ENCODE assay signal across 8 cellular contexts in genomic region chr17:76104140-76104895, GRCh38. TPM values are rescaled to one million over a fixed set of nuclear protein-coding genes. Genes with fewer than 3 reads are reported as not detected.
DNase-seq lines count a peak whose midpoint lies in the region; ATAC-seq and TF ChIP-seq lines count a peak whose summit lies in the region.

No MANE protein-coding gene starts in this region.

- peak overlapping the region; percentile 97 for H3K27ac Mint-ChIP-seq in WTC11

- POLR2A ChIA-PET in HCT116 (lab: Charles Lee) (interaction anchor here (0.6 to 2.6 kb wide), 9 partner anchors 10 to 170 kb away, joined by 3 to 10 read pairs (median 3); partner anchors contain the start of gene EVPL), WTC11 (lab: Charles Lee) (interaction anchor here (0.9 kb wide), 1 partner anchor 458 kb away, joined by 3 read pairs; no protein-coding TSS in a partner anchor)

- 95% methylated on average over 29 of the region's 29 CpGs for WGBS in smooth muscle cell (ENCODE audit: low lambda C conversion rate)

- H3K36me3 ChIP-seq in HCT116 (ENCODE audit: control insufficient read depth in 1 of 2, insufficient read depth in 2 of 2, low read length in 2 of 2): peaks cover 18 to 19% of the 10 kb centered on the region in 2 experiments; a peak in 3 of 4 replicates
- H3K36me3 ChIP-seq in right atrium auricular region: peaks cover 25% of the 10 kb centered on the region
- no peaks in the 10 kb centered on the region for H3K36me3 ChIP-seq in smooth muscle cell (ENCODE audit: low read depth)

- no peaks in the 10 kb centered on the region for H3K9me3 Mint-ChIP-seq in WTC11

- H3F3A ChIP-seq in smooth muscle cell (ENCODE audit: low read depth): no peaks in the 10 kb centered on the region

- H3K4me3 Mint-ChIP-seq in WTC11: peak overlapping the region; percentile 88

- H3K36me3 Mint-ChIP-seq in WTC11: peaks cover 21% of the 10 kb centered on the region

- H3K4me1 ChIP-seq in HCT116 (ENCODE audit: control insufficient read depth in 1 of 2, insufficient read depth in 2 of 2, low read length in 2 of 2) (peaks cover 12 to 26% of the 10 kb centered on the region in 2 experiments), right atrium auricular region (peaks cover 0 to 17% of the 10 kb centered on the region in 2 donors), smooth muscle cell (ENCODE audit: low read depth) (peaks cover 21% of the 10 kb centered on the region)

- H3K4me1 Mint-ChIP-seq in WTC11: peaks cover 28% of the 10 kb centered on the region

- H2AFZ ChIP-seq in HCT116 (ENCODE audit: low read depth, low read length, poor library complexity, severe bottlenecking): no peak overlapping the region
- H2AFZ ChIP-seq in smooth muscle cell (ENCODE audit: low read depth): peak overlapping the region; percentile 88

- CTCF ChIA-PET in HCT116 (lab: Charles Lee): interaction anchor here (1.0 to 3.1 kb wide), 5 partner anchors 10 to 175 kb away, joined by 3 to 17 read pairs (median 5); no protein-coding TSS in a partner anchor
- CTCF ChIA-PET in WTC11 (lab: Charles Lee): interaction anchor here (1.0 to 3.0 kb wide), 8 partner anchors 17 to 199 kb away, joined by 3 to 19 read pairs (median 4); no protein-coding TSS in a partner anchor

- H3K27me3 Mint-ChIP-seq in WTC11 (ENCODE audit: low read depth): no peaks in the 10 kb centered on the region; the same call in 1 of the 2 replicates

- H3K9me2 ChIP-seq in HCT116 (ENCODE audit: insufficient read depth): no peaks in the 10 kb centered on the region

- TSS peak; percentile 97 for BruUV-seq in HCT116 (replicated peaks; lab: Mats Ljungman, UMichigan)

- H4K20me1 ChIP-seq in HCT116 (ENCODE audit: insufficient read depth): no peaks in the 10 kb centered on the region
- H4K20me1 ChIP-seq in smooth muscle cell (ENCODE audit: low read depth): no peaks in the 10 kb centered on the region

- DNase-seq in HCT116 (ENCODE audit: low read depth, low spot score): no peak
- DNase-seq in WTC11 (ENCODE audit: low spot score): no peak
- no peak for DNase-seq in right atrium auricular region (ENCODE audit: low spot score)
- no peak for DNase-seq in smooth muscle cell (lab: John Stamatoyannopoulos, UW; ENCODE audit: unreplicated experiment)
- no peak for DNase-seq in epidermal melanocyte (ENCODE audit: insufficient read length, low spot score)
- no peak for DNase-seq in stimulated activated naive CD4-positive, alpha-beta T cell (lab: John Stamatoyannopoulos, UW)
- DNase-seq in pons (ENCODE audit: low spot score): no peak
- DNase-seq in NCI-H2227 (lab: John Stamatoyannopoulos, UW; ENCODE audit: unreplicated experiment): no peak

- H3K4me3 ChIP-seq in HCT116 (replicated peaks in 1 of 2; ENCODE audit: low read depth in 1 of 2, low read length in 2 of 2) (peak overlapping the region; percentile 78 to 95), right atrium auricular region (peak overlapping the region; percentile 68 to 74), smooth muscle cell (peak overlapping the region; percentile 76)

- no peak for ATAC-seq in HCT116
- ATAC-seq in WTC11: peak; percentile 27; the same call in 1 of the 2 replicates

- H3K27me3 ChIP-seq in HCT116 (ENCODE audit: insufficient read depth, low read length) (no peaks in the 10 kb centered on the region), right atrium auricular region (no peaks in the 10 kb centered on the region), smooth muscle cell (ENCODE audit: low read depth) (no peaks in the 10 kb centered on the region)

- peak overlapping the region; percentile 85 for H3K4me2 ChIP-seq in HCT116 (ENCODE audit: low read length)
- H3K4me2 ChIP-seq in smooth muscle cell: peak overlapping the region; percentile 94

- TF ChIP-seq RAD21 in HCT116 (IDR thresholded peaks at IDR 0.05; ENCODE audit: low read depth): no peak

- RAD21 ChIA-PET in HCT116 (lab: Charles Lee; ENCODE audit: low non-redundant PET in 1 of 2, low total read pairs in 2 of 2, uncharacterized antibody in 2 of 2, unreplicated experiment in 2 of 2): no interaction called here

- no peak for TF ChIP-seq POLR2A in HCT116 (IDR thresholded peaks at IDR 0.05; ENCODE audit: borderline replicate concordance, extremely low read depth, insufficient read depth, insufficient read length)

- no peaks in the 10 kb centered on the region for H3K9me3 ChIP-seq in HCT116 (ENCODE audit: control insufficient read depth in 1 of 2, insufficient read depth in 1 of 2, low read depth in 1 of 2, low read length in 2 of 2)
- no peaks in the 10 kb centered on the region for H3K9me3 ChIP-seq in right atrium auricular region
- H3K9me3 ChIP-seq in smooth muscle cell (replicated peaks; ENCODE audit: low read depth): no peaks in the 10 kb centered on the region

- H3K9ac ChIP-seq in HCT116 (ENCODE audit: low read length) (peak overlapping the region; percentile 77), smooth muscle cell (ENCODE audit: low read depth) (peak overlapping the region; percentile 81)

- peak overlapping the region; percentile 89 for H3K27ac ChIP-seq in HCT116 (ENCODE audit: low read depth, low read length)
- peak overlapping the region; percentile 82 to 84 for H3K27ac ChIP-seq in right atrium auricular region
- H3K27ac ChIP-seq in smooth muscle cell (ENCODE audit: low read depth): peak overlapping the region; percentile 55

- TF ChIP-seq CTCF in HCT116 (IDR thresholded peaks at IDR 0.05 in 2 of 3, conservative IDR thresholded peaks at IDR 0.05 in 1 of 3; ENCODE audit: borderline replicate concordance in 1 of 3, insufficient read depth in 1 of 3, low read depth in 2 of 3, low read length in 2 of 3) (no peak), WTC11 (IDR thresholded peaks at IDR 0.05) (no peak), right atrium auricular region (IDR thresholded peaks at IDR 0.05) (no peak), smooth muscle cell (IDR thresholded peaks at IDR 0.05; ENCODE audit: borderline replicate concordance, insufficient read depth, poor library complexity, severe bottlenecking) (no peak)

- H3K79me2 ChIP-seq in HCT116 (ENCODE audit: insufficient read depth, low read length) (peaks cover 26% of the 10 kb centered on the region), smooth muscle cell (ENCODE audit: low read depth) (peaks cover 12% of the 10 kb centered on the region)

- intact Hi-C loops in HCT116 (cut with micrococcal nuclease): loop anchor here (5.0 to 10.0 kb wide), 2 partner anchors 77 to 200 kb away; partner anchors contain the start of genes EVPL and MRPL38

TF ChIP-seq in HCT116, 20 proteins besides CTCF, POLR2A, EP300 and RAD21:
- TF ChIP-seq ZFX (IDR thresholded peaks at IDR 0.05) (peak; percentile 56; the same call in 1 of the 2 replicates), ELF1 (IDR thresholded peaks at IDR 0.05; ENCODE audit: borderline replicate concordance, low read depth) (no peak)

TF ChIP-seq in WTC11, 78 proteins besides CTCF, POLR2A, EP300 and RAD21 (continues in another document):
- no peak for TF ChIP-seq MAX (CRISPR knock-in tag; IDR thresholded peaks at IDR 0.05)
- no peak for TF ChIP-seq NFATC4 (CRISPR knock-in tag; IDR thresholded peaks at IDR 0.05)
- no peak for TF ChIP-seq CREM (CRISPR knock-in tag; IDR thresholded peaks at IDR 0.05)
- TF ChIP-seq ZNF396 (CRISPR knock-in tag; IDR thresholded peaks at IDR 0.05; ENCODE audit: borderline replicate concordance): no peak
- no peak for TF ChIP-seq SMAD3 (CRISPR knock-in tag; IDR thresholded peaks at IDR 0.05; ENCODE audit: borderline replicate concordance)
- no peak for TF ChIP-seq FOXJ3 (CRISPR knock-in tag; IDR thresholded peaks at IDR 0.05; ENCODE audit: borderline replicate concordance)
- no peak for TF ChIP-seq NFYB (CRISPR knock-in tag; conservative IDR thresholded peaks at IDR 0.05; ENCODE audit: low read depth)
- no peak for TF ChIP-seq PRRX2 (CRISPR knock-in tag; IDR thresholded peaks at IDR 0.05)
- TF ChIP-seq ZNF416 (CRISPR knock-in tag; IDR thresholded peaks at IDR 0.05): no peak
- no peak for TF ChIP-seq ETV6 (CRISPR knock-in tag; IDR thresholded peaks at IDR 0.05)
- TF ChIP-seq ERG (CRISPR knock-in tag; IDR thresholded peaks at IDR 0.05): no peak

RNA-seq across cellular contexts. Expression of gene EXOC7, which starts 0.7 kb away (rescaled TPM):
- 114 TPM for total RNA-seq in HCT116 (2021; ENCODE audit: unreplicated experiment)
- polyA plus RNA-seq in HCT116 (2012): 57.8 and 59.4 TPM in 2 replicates
- total RNA-seq in WTC11 (2021): 90.0 to 126 TPM (median 96.2 TPM) in 3 replicates
- total RNA-seq in right atrium auricular region: 10 to 100 TPM; 56.0 to 65.3 TPM
- 49.8 and 59.1 TPM in 2 replicates for total RNA-seq in smooth muscle cell
- polyA plus RNA-seq in smooth muscle cell: 70.3 and 90.8 TPM in 2 replicates

RNA-seq across cellular contexts. Expression of gene ZACN, which starts 25.3 kb away (rescaled TPM):
- total RNA-seq in HCT116 (2021; ENCODE audit: unreplicated experiment): not detected
- polyA plus RNA-seq in HCT116 (2012): 10.7 and 15.1 TPM in 2 replicates
- 0.07 to 0.28 TPM (median 0.11 TPM) in 3 replicates for total RNA-seq in WTC11 (2021)
- not detected for total RNA-seq in right atrium auricular region
- not detected in 2 replicates for total RNA-seq in smooth muscle cell
- polyA plus RNA-seq in smooth muscle cell: 1.7 and 3.4 TPM in 2 replicates

RNA-seq across cellular contexts. Expression of gene GALR2, which starts 29.7 kb away (rescaled TPM):
- total RNA-seq in HCT116 (2021; ENCODE audit: unreplicated experiment) (0.27 TPM), WTC11 (2021) (1.7 to 2.9 TPM (median 2.0 TPM) in 3 replicates), right atrium auricular region (not detected), smooth muscle cell (not detected in 2 replicates)
- 0.13 and 0.15 TPM in 2 replicates for polyA plus RNA-seq in HCT116 (2012)
- 0.17 TPM in 1 of 2 replicates, not detected in the other for polyA plus RNA-seq in smooth muscle cell

RNA-seq across cellular contexts. Expression of gene SRP68, which starts 32.0 kb away (rescaled TPM):
- 152 TPM for total RNA-seq in HCT116 (2021; ENCODE audit: unreplicated experiment)
- 117 and 132 TPM in 2 replicates for polyA plus RNA-seq in HCT116 (2012)
- total RNA-seq in WTC11 (2021): 80.5 to 90.7 TPM (median 82.0 TPM) in 3 replicates
- 10 to 100 TPM; 35.2 to 43.9 TPM for total RNA-seq in right atrium auricular region
- total RNA-seq in smooth muscle cell: 41.0 and 67.5 TPM in 2 replicates
- 96.3 and 102 TPM in 2 replicates for polyA plus RNA-seq in smooth muscle cell

RNA-seq across cellular contexts. Expression of gene FOXJ1, which starts 36.7 kb away (rescaled TPM):
- 0.61 TPM for total RNA-seq in HCT116 (2021; ENCODE audit: unreplicated experiment)
- 0.27 and 0.30 TPM in 2 replicates for polyA plus RNA-seq in HCT116 (2012)
- 6.2 to 11.8 TPM (median 6.8 TPM) in 3 replicates for total RNA-seq in WTC11 (2021)
- total RNA-seq in right atrium auricular region: not detected
- not detected in 2 replicates for total RNA-seq in smooth muscle cell
- polyA plus RNA-seq in smooth muscle cell: not detected in 2 replicates
